Comparison of ENCODE assay signal across 18 cellular contexts in genomic region chr2:108905176-108905575, GRCh38.
DNase-seq lines count a peak whose midpoint lies in the region; ATAC-seq and TF ChIP-seq lines count a peak whose summit lies in the region.
"Had no signal": no experiment of that assay in that cellular context is flagged by ENCODE, and none has a peak within 500 bp of the region (broad histone marks: within the 10 kb centered on the region; RNA-seq: fewer than 3 reads in every experiment).

No MANE protein-coding gene starts in this region.

- ATAC-seq in Right ventricle myocardium superior (ENCODE audit: poor library complexity), result peak; percentile 93
- peak; percentile 70 to 93 (median 79) for ATAC-seq in heart left ventricle
- ATAC-seq in mucosa of descending colon, result peak; percentile 20
- no peak for ATAC-seq in GM21529 (IDR thresholded peaks at IDR 0.05; ENCODE audit: unreplicated experiment)
- no peak for ATAC-seq in GM21717 (IDR thresholded peaks at IDR 0.05; ENCODE audit: unreplicated experiment)
- no peak for ATAC-seq in HG03159 (IDR thresholded peaks at IDR 0.05; ENCODE audit: unreplicated experiment)
- ATAC-seq: A549, K562 had no signal

- no peak for TF ChIP-seq POLR2A in heart left ventricle (IDR thresholded peaks at IDR 0.05)

- H3K9me3 ChIP-seq in right atrium auricular region, result peaks cover 0 to 3% of the 10 kb centered on the region in 2 donors
- H3K9me3 ChIP-seq in heart left ventricle, result peaks cover 0 to 15% (median 0%) of the 10 kb centered on the region in 12 donors
- H3K9me3 ChIP-seq in mucosa of descending colon, result no peaks in the 10 kb centered on the region
- H3K9me3 ChIP-seq: A549 had no signal

- DNase-seq in Right ventricle myocardium superior, result peak; percentile 60
- DNase-seq in right atrium auricular region (ENCODE audit: low spot score), result no peak
- peak in 3 of 5 donors; percentile 34 to 60 (median 38) for DNase-seq in heart left ventricle
- peak in 1 of 3 donors; percentile 3 for DNase-seq in mucosa of descending colon
- DNase-seq in cortex of kidney (lab: John Stamatoyannopoulos, UW), result no peak
- DNase-seq: Calu3, DMS79 treated with DMSO at 0.1 percent for 48 hours, HCEC 1CT, NCI-H1048, NCI-H146, NCI-H2081 treated with DMSO at 0.1 percent for 48 hours, SHP77 had no signal

- H3K36me3 ChIP-seq in right atrium auricular region, result no peaks in the 10 kb centered on the region
- H3K36me3 ChIP-seq in heart left ventricle, result no peaks in the 10 kb centered on the region
- H3K36me3 ChIP-seq in mucosa of descending colon (ENCODE audit: low read depth), result no peaks in the 10 kb centered on the region

- H3K4me1 ChIP-seq in right atrium auricular region (peaks cover 0 to 4% of the 10 kb centered on the region in 2 donors), heart left ventricle (peaks cover 0 to 19% (median 0%) of the 10 kb centered on the region in 12 donors), mucosa of descending colon (ENCODE audit: low read depth) (peaks cover 3% of the 10 kb centered on the region)
- H3K4me1 ChIP-seq: A549 had no signal

- H3K27me3 ChIP-seq in right atrium auricular region (no peaks in the 10 kb centered on the region), heart left ventricle (no peaks in the 10 kb centered on the region)

- no peak overlapping the region for H3K27ac ChIP-seq in right atrium auricular region
- peak overlapping the region in 1 of 12 donors; percentile 22 for H3K27ac ChIP-seq in heart left ventricle
- H3K27ac ChIP-seq: A549, HL-60 had no signal

- intact Hi-C loops in Right ventricle myocardium superior (cut with DNase I), result no loop called here
- intact Hi-C loops in heart left ventricle (cut with DNase I), result no loop called here
- intact Hi-C loops in mucosa of descending colon (cut with DNase I, micrococcal nuclease), result no loop called here

- no peak for TF ChIP-seq CTCF in right atrium auricular region (IDR thresholded peaks at IDR 0.05)
- TF ChIP-seq CTCF in heart left ventricle (IDR thresholded peaks at IDR 0.05), result no peak
- TF ChIP-seq CTCF in mucosa of descending colon (IDR thresholded peaks at IDR 0.05), result no peak

- 35 to 52% (median 48%) methylated on average over 2 to 3 of the region's 3 CpGs for WGBS in heart left ventricle, 4 donors

- H3K4me3 ChIP-seq in right atrium auricular region (no peak overlapping the region), heart left ventricle (no peak overlapping the region), mucosa of descending colon (no peak overlapping the region)
- H3K4me3 ChIP-seq: A549, K562 had no signal

Comparison
In these comparisons a context has a peak if more than half of its experiments do, and no peak if none do; other contexts are left out.
1. DNase-seq: peak in Right ventricle myocardium superior (single experiment) and heart left ventricle (3 of 5); none in right atrium auricular region (single experiment) and cortex of kidney (single experiment).
2. ATAC-seq: peak in Right ventricle myocardium superior (single experiment), heart left ventricle (4 of 4) and mucosa of descending colon (single experiment); none in GM21529 (single experiment), GM21717 (single experiment) and HG03159 (single experiment).